Comparison of ENCODE assay signal across 9 cellular contexts in the genomic region with DNA sequence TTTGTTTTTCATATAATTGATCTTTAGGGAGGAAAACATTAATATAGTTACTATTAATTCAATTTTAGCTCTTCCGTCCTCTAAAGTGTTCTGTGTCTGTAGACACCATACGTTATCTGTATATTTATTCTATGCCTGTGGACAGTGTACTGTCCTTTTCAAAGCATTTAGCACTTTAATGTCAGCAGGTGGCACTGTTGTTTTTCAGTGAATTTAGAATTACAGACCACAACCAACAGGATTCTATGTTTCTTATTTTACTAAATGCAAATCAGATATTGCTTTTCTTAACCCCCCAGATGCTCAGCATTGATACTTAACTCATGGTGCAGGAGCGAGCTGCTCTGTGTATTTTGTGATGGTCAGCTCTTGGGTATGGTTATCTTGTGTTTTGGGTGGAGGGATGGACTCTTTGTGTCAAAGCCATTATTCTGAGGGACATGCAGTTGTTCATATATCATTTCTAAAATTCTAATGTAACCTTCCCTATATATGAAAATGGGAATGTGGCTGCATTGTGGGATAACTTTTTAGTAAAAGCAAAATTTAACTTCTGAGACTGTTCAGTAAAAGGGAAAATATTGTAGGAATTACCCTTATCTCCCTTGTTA.
A peak's percentile ranks its signal among the peaks of the same experiment; 100 is the strongest.
DNase-seq lines count a peak whose midpoint lies in the region; ATAC-seq, FAIRE-seq and TF ChIP-seq lines count a peak whose summit lies in the region.
"Had no signal": no experiment of that assay in that cellular context is flagged by ENCODE, and none has a peak within 500 bp of the region (broad histone marks: within the 10 kb centered on the region; RNA-seq: fewer than 3 reads in every experiment).

No MANE protein-coding gene starts in this region.

- no peaks in the 10 kb centered on the region for H3K27me3 ChIP-seq in pancreas

- H3K4me1 Mint-ChIP-seq in HFFc6 (ENCODE audit: low read depth), result peaks cover 6% of the 10 kb centered on the region; the same call in 1 of the 2 replicates

- peaks cover 0 to 17% (median 15%) of the 10 kb centered on the region in 3 donors for H3K36me3 ChIP-seq in pancreas

- H3K9me3 Mint-ChIP-seq in HFFc6, result no peaks in the 10 kb centered on the region
- H3K9me3 Mint-ChIP-seq: T-cell had no signal

- DNase-seq in EL, result peak; percentile 41
- peak; percentile 50 for DNase-seq in HFFc6
- peak; percentile 16 for DNase-seq in NCI-H774 (lab: John Stamatoyannopoulos, UW)
- DNase-seq in epithelial cell of esophagus (ENCODE audit: low read depth), result peak; percentile 46
- no peak for DNase-seq in pancreas
- no peak for DNase-seq in omental fat pad (ENCODE audit: low spot score)
- DNase-seq in cerebellar nuclear complex (lab: John Stamatoyannopoulos, UW), result no peak

- ATAC-seq in pancreas, result peak; percentile 43 to 72 (median 68)
- ATAC-seq in omental fat pad (ENCODE audit: low FRiP score), result no peak
- ATAC-seq in GM21576 (IDR thresholded peaks at IDR 0.05; ENCODE audit: unreplicated experiment), result no peak

- H3K9me3 ChIP-seq in pancreas, result no peaks in the 10 kb centered on the region

- no peak overlapping the region for H3K4me3 ChIP-seq in epithelial cell of esophagus (ENCODE audit: low read length)
- H3K4me3 ChIP-seq in pancreas, result no peak overlapping the region

- TF ChIP-seq CTCF in HFFc6 (IDR thresholded peaks at IDR 0.05) (peak; percentile 82), epithelial cell of esophagus (IDR thresholded peaks at IDR 0.05; ENCODE audit: insufficient read depth, low read depth, low read length, missing control alignments) (peak; percentile 53), pancreas (IDR thresholded peaks at IDR 0.05) (peak in 2 of 4 donors; percentile 27 to 32), omental fat pad (IDR thresholded peaks at IDR 0.05) (no peak)

- intact Hi-C loops in pancreas (cut with DNase I), result loop anchor here in 1 of 3 donors (5.0 kb wide), 1 partner anchor 175 kb away; no protein-coding TSS in a partner anchor

- H3K27me3 Mint-ChIP-seq in HFFc6 (ENCODE audit: insufficient read depth), result no peaks in the 10 kb centered on the region
- H3K27me3 Mint-ChIP-seq: T-cell had no signal

- no peak for FAIRE-seq in pancreas (lab: Jason Lieb, UNC)

- peaks cover 0 to 3% (median 0%) of the 10 kb centered on the region in 3 donors for H3K4me1 ChIP-seq in pancreas

- WGBS in pancreas, 2 donors, result 67 to 75% methylated on average over 3 of the region's 3 CpGs

- H3K27ac Mint-ChIP-seq in HFFc6, result no peak overlapping the region

- no peaks in the 10 kb centered on the region; the same call in 1 of the 2 replicates for H3K36me3 Mint-ChIP-seq in HFFc6 (ENCODE audit: low read depth)

- no peak overlapping the region for H3K4me3 Mint-ChIP-seq in HFFc6
- H3K4me3 Mint-ChIP-seq: T-cell had no signal

- no peak overlapping the region for H3K27ac ChIP-seq in pancreas

Comparison
In these comparisons a context has a peak if more than half of its experiments do, and no peak if none do; other contexts are left out.
1. DNase-seq: peak in EL (single experiment), HFFc6 (single experiment), NCI-H774 (single experiment) and epithelial cell of esophagus (single experiment); none in pancreas (0 of 6), omental fat pad (single experiment) and cerebellar nuclear complex (0 of 2).
2. CTCF ChIP-seq: peak in HFFc6 (single experiment) and epithelial cell of esophagus (single experiment); none in omental fat pad (0 of 3).
3. ATAC-seq: peak in pancreas (4 of 4); none in omental fat pad (single experiment) and GM21576 (single experiment).